22 cellular contexts compared by ENCODE assay signal in genomic region chr1:8754993-8755392, GRCh38.
DNase-seq lines count a peak whose midpoint lies in the region; FAIRE-seq and TF ChIP-seq lines count a peak whose summit lies in the region.
"Had no signal": no experiment of that assay in that cellular context is flagged by ENCODE, and none has a peak within 500 bp of the region (broad histone marks: within the 10 kb centered on the region; RNA-seq: fewer than 3 reads in every experiment).

No MANE protein-coding gene starts in this region.

- TF ChIP-seq CTCF in endodermal cell (conservative IDR thresholded peaks at IDR 0.05) (no peak), ascending aorta (IDR thresholded peaks at IDR 0.05) (no peak)

- FAIRE-seq in small intestine (lab: Jason Lieb, UNC) = no peak

- intact Hi-C loops in ascending aorta (cut with DNase I) = no loop called here

- H3K4me1 ChIP-seq in endodermal cell (ENCODE audit: control insufficient read depth, insufficient read depth, low read length) (no peaks in the 10 kb centered on the region), small intestine (ENCODE audit: control insufficient read depth in 2 of 2, insufficient read depth in 1 of 2, low read depth in 1 of 2, low read length in 1 of 2) (peaks cover 0 to 4% of the 10 kb centered on the region in 2 donors), ascending aorta (no peaks in the 10 kb centered on the region)
- H3K4me1 ChIP-seq: upper lobe of right lung had no signal

- H3K36me3 Mint-ChIP-seq in endodermal cell (ENCODE audit: low read depth) = peaks cover 3% of the 10 kb centered on the region

- H3K9ac ChIP-seq in endodermal cell (ENCODE audit: extremely low read depth, low read length, poor library complexity, severe bottlenecking) = no peak overlapping the region

- H3K36me3 ChIP-seq in endodermal cell (ENCODE audit: control insufficient read depth, insufficient read depth, low read length) (no peaks in the 10 kb centered on the region), small intestine (ENCODE audit: control insufficient read depth in 2 of 2, insufficient read depth in 2 of 2, low read length in 2 of 2) (no peaks in the 10 kb centered on the region), ascending aorta (no peaks in the 10 kb centered on the region)
- H3K36me3 ChIP-seq: adrenal gland, upper lobe of right lung had no signal

- peaks cover 6% of the 10 kb centered on the region for H3K9me3 ChIP-seq in endodermal cell (ENCODE audit: control insufficient read depth, low read length)
- H3K9me3 ChIP-seq in small intestine (ENCODE audit: control insufficient read depth, low read depth) = no peaks in the 10 kb centered on the region
- H3K9me3 ChIP-seq in ascending aorta = no peaks in the 10 kb centered on the region
- H3K9me3 ChIP-seq: adrenal gland, upper lobe of right lung had no signal

- peaks cover 50% of the 10 kb centered on the region for H3K4me1 Mint-ChIP-seq in endodermal cell
- H3K4me1 Mint-ChIP-seq: activated T-helper 17 cell treated with anti-CD3 and anti-CD28 coated beads, Interleukin-2, amount 50 U/mL, for 72 hours had no signal

- H3K9me3 Mint-ChIP-seq in endodermal cell = no peaks in the 10 kb centered on the region
- H3K9me3 Mint-ChIP-seq: activated T-helper 17 cell treated with anti-CD3 and anti-CD28 coated beads, Interleukin-2, amount 50 U/mL, for 72 hours; naive B cell; stimulated activated memory B cell treated with anti-CD40 and anti-IgM and Interleukin-4, amounts not matched to agents 10 μg/mL and 1 μg/mL and 100 μg/mL, for 72 hours had no signal

- peak; percentile 11 for DNase-seq in NCI-H1092 treated with DMSO at 0.1 percent for 48 hours (lab: John Stamatoyannopoulos, UW)
- DNase-seq in NCI-H1092 (lab: John Stamatoyannopoulos, UW) = no peak
- DNase-seq in NCI-H82 (lab: John Stamatoyannopoulos, UW) = peak; percentile 82
- DNase-seq in endodermal cell = no peak
- peak; percentile 48 for DNase-seq in small intestine
- DNase-seq in NCI-H510A (lab: John Stamatoyannopoulos, UW) = no peak
- DNase-seq in NCI-H748 (lab: John Stamatoyannopoulos, UW; ENCODE audit: unreplicated experiment) = no peak
- no peak for DNase-seq in ascending aorta (ENCODE audit: low spot score in 2 of 2)
- DNase-seq: activated CD8-positive, alpha-beta T cell treated with anti-CD3 and anti-CD28 coated beads, Interleukin-2, amount 10 ng/mL, durations not matched to agents 7 days and 5 days; adrenal gland; DMS53; KBM-7; naive B cell; NCI-H1105; NCI-H226; stimulated activated CD4-positive, alpha-beta T cell treated with anti-CD3 and anti-CD28 coated beads, Interleukin-12 subunit alpha, Interleukin-12 subunit beta, amount 100 ng/mL, for 4 hours; upper lobe of right lung had no signal

- peak overlapping the region; percentile 22 for H3K27ac ChIP-seq in endodermal cell (ENCODE audit: low read depth, low read length)
- H3K27ac ChIP-seq in small intestine (ENCODE audit: low read depth in 1 of 2, low read length in 1 of 2) = no peak overlapping the region
- no peak overlapping the region for H3K27ac ChIP-seq in ascending aorta
- H3K27ac ChIP-seq: 22Rv1, adrenal gland, C4-2B, upper lobe of right lung, VCaP had no signal

- H3K4me3 Mint-ChIP-seq in endodermal cell = no peak overlapping the region
- H3K4me3 Mint-ChIP-seq: activated CD8-positive, alpha-beta T cell treated with anti-CD3 and anti-CD28 coated beads, Interleukin-2, amount 10 ng/mL, durations not matched to agents 7 days and 5 days; activated T-helper 17 cell treated with anti-CD3 and anti-CD28 coated beads, Interleukin-2, amount 50 U/mL, for 72 hours; naive B cell; stimulated activated memory B cell treated with anti-CD40 and anti-IgM and Interleukin-4, amounts not matched to agents 10 μg/mL and 1 μg/mL and 100 μg/mL, for 72 hours had no signal

- 86 to 100% methylated on average over 1 to 2 of the region's 2 CpGs for WGBS in endodermal cell (ENCODE audit: insufficient coverage in 1 of 2, insufficient read length in 1 of 2), 2 experiments
- 13 to 52% (median 42%) methylated on average over 2 of the region's 2 CpGs for WGBS in small intestine, 3 donors

- H3K27me3 ChIP-seq in endodermal cell (ENCODE audit: control insufficient read depth, insufficient read depth, low read length, poor library complexity, severe bottlenecking) (no peaks in the 10 kb centered on the region), small intestine (ENCODE audit: control insufficient read depth in 2 of 2, insufficient read depth in 2 of 2, low read length in 2 of 2) (no peaks in the 10 kb centered on the region), ascending aorta (no peaks in the 10 kb centered on the region)
- H3K27me3 ChIP-seq: adrenal gland, upper lobe of right lung had no signal

- H3K4me3 ChIP-seq in endodermal cell (ENCODE audit: low read length) (no peak overlapping the region), small intestine (ENCODE audit: low read depth in 1 of 2, low read length in 2 of 2) (no peak overlapping the region), ascending aorta (no peak overlapping the region)
- H3K4me3 ChIP-seq: adrenal gland, upper lobe of right lung had no signal

- no peaks in the 10 kb centered on the region for H3K27me3 Mint-ChIP-seq in endodermal cell (ENCODE audit: insufficient read depth)
- H3K27me3 Mint-ChIP-seq: activated T-helper 17 cell treated with anti-CD3 and anti-CD28 coated beads, Interleukin-2, amount 50 U/mL, for 72 hours; naive B cell; stimulated activated memory B cell treated with anti-CD40 and anti-IgM and Interleukin-4, amounts not matched to agents 10 μg/mL and 1 μg/mL and 100 μg/mL, for 72 hours had no signal

- H3K27ac Mint-ChIP-seq in endodermal cell = no peak overlapping the region
- H3K27ac Mint-ChIP-seq: activated CD8-positive, alpha-beta T cell treated with anti-CD3 and anti-CD28 coated beads, Interleukin-2, amount 10 ng/mL, durations not matched to agents 7 days and 5 days; activated T-helper 17 cell treated with anti-CD3 and anti-CD28 coated beads, Interleukin-2, amount 50 U/mL, for 72 hours; stimulated activated memory B cell treated with anti-CD40 and anti-IgM and Interleukin-4, amounts not matched to agents 10 μg/mL and 1 μg/mL and 100 μg/mL, for 72 hours had no signal

Comparison
In these comparisons a context has a peak if more than half of its experiments do, and no peak if none do; other contexts are left out.
1. DNase-seq: peak in NCI-H1092 treated with DMSO at 0.1 percent for 48 hours (single experiment), NCI-H82 (single experiment) and small intestine (single experiment); none in NCI-H1092 (single experiment), endodermal cell (single experiment), NCI-H510A (single experiment), NCI-H748 (single experiment) and ascending aorta (0 of 2).